10 cellular contexts compared by ENCODE assay signal in the genomic region with DNA sequence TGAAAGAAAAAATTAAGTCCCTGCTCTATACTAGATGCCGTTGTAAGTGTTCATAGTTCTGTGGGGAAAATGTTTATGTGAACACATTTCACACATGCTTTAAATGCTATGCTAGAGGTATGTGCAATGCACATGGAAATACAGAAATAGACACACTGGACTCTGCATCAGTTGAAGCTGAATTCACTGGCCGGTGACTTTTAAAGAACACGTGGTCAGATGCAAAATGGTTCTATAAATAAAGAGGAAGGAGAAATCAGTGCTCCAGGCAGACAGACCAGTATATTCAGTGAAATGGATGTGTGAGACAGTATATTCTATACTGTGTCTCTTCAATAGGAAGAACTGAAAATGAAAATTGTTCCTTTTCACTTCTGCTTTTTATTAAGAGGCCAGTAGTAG. TPM values are rescaled to one million over a fixed set of nuclear protein-coding genes. Genes with fewer than 3 reads are reported as not detected.
A peak's percentile ranks its signal among the peaks of the same experiment; 100 is the strongest.
DNase-seq lines count a peak whose midpoint lies in the region; ATAC-seq and TF ChIP-seq lines count a peak whose summit lies in the region.
"Had no signal": no experiment of that assay in that cellular context is flagged by ENCODE, and none has a peak within 500 bp of the region (broad histone marks: within the 10 kb centered on the region; RNA-seq: fewer than 3 reads in every experiment).

No MANE protein-coding gene starts in this region.

- no peaks in the 10 kb centered on the region for H3K27me3 Mint-ChIP-seq in type B pancreatic cell

- H3K27me3 ChIP-seq in body of pancreas = no peaks in the 10 kb centered on the region
- H3K27me3 ChIP-seq: pancreas had no signal

- no peak for TF ChIP-seq POLR2A in body of pancreas (IDR thresholded peaks at IDR 0.05)

- TF ChIP-seq CTCF in choroid plexus epithelial cell (conservative IDR thresholded peaks at IDR 0.05; ENCODE audit: low read depth, low read length) (no peak), type B pancreatic cell (conservative IDR thresholded peaks at IDR 0.05) (no peak), body of pancreas (IDR thresholded peaks at IDR 0.05) (no peak), omental fat pad (IDR thresholded peaks at IDR 0.05) (no peak)

- H3K4me1 ChIP-seq in body of pancreas = no peaks in the 10 kb centered on the region
- H3K4me1 ChIP-seq: pancreas had no signal

- H3K9me3 Mint-ChIP-seq in type B pancreatic cell = no peaks in the 10 kb centered on the region

- DNase-seq in choroid plexus epithelial cell (ENCODE audit: low read depth) = peak; percentile 7
- no peak for DNase-seq in type B pancreatic cell (ENCODE audit: extremely low spot score, unreplicated experiment)
- DNase-seq in activated CD4-positive, alpha-beta T cell treated with anti-CD3 and anti-CD28 coated beads for 48 hours = no peak
- DNase-seq in body of pancreas = no peak
- DNase-seq in omental fat pad (ENCODE audit: low spot score) = no peak
- DNase-seq: pancreas, SK-N-SH had no signal

- H3K4me1 Mint-ChIP-seq in type B pancreatic cell (ENCODE audit: unreplicated experiment) = no peaks in the 10 kb centered on the region

- no peaks in the 10 kb centered on the region for H3K9me3 ChIP-seq in body of pancreas
- H3K9me3 ChIP-seq: pancreas, SK-N-SH had no signal

- no peak overlapping the region for H3K4me3 Mint-ChIP-seq in type B pancreatic cell

- peak; percentile 99 for ATAC-seq in GM18508 (IDR thresholded peaks at IDR 0.05; ENCODE audit: insufficient read depth, unreplicated experiment)
- ATAC-seq in GM21529 (IDR thresholded peaks at IDR 0.05; ENCODE audit: unreplicated experiment) = peak; percentile 99
- ATAC-seq in HG03196 (IDR thresholded peaks at IDR 0.05; ENCODE audit: unreplicated experiment) = peak; percentile 99
- ATAC-seq in body of pancreas = no peak
- no peak for ATAC-seq in omental fat pad (ENCODE audit: low FRiP score)

- no peaks in the 10 kb centered on the region for H3K36me3 Mint-ChIP-seq in type B pancreatic cell

- H3K36me3 ChIP-seq in body of pancreas (replicated peaks in 1 of 2; ENCODE audit: insufficient read depth in 1 of 2, low read depth in 2 of 2) = no peaks in the 10 kb centered on the region
- H3K36me3 ChIP-seq: pancreas had no signal

- H3K27ac ChIP-seq in body of pancreas = no peak overlapping the region
- H3K27ac ChIP-seq: pancreas had no signal

- intact Hi-C loops in body of pancreas (cut with DNase I) = no loop called here

- H3K27ac Mint-ChIP-seq in type B pancreatic cell = no peak overlapping the region

- H3K4me3 ChIP-seq in choroid plexus epithelial cell (ENCODE audit: low read depth, low read length) (no peak overlapping the region), body of pancreas (no peak overlapping the region)
- H3K4me3 ChIP-seq: pancreas had no signal

- WGBS in body of pancreas, 2 donors = 53 to 56% methylated on average over 3 of the region's 3 CpGs

RNA-seq across cellular contexts. Expression of a gene that starts 29.9 kb away (rescaled TPM):
- total RNA-seq in type B pancreatic cell (ENCODE audit: low replicate concordance) (0.48 and 1.5 TPM in 2 replicates), body of pancreas (1 to 10 TPM in 1 of 2 donors, under 1 TPM in 1; 0.52 to 4.0 TPM), omental fat pad (10 to 100 TPM in 1 of 4 donors, 1 to 10 TPM in 3; 1.9 to 14.0 (median 3.9) TPM)

Comparison
In these comparisons a context has a peak if more than half of its experiments do, and no peak if none do; other contexts are left out.
1. ATAC-seq: peak in GM18508 (single experiment), GM21529 (single experiment) and HG03196 (single experiment); none in body of pancreas (single experiment) and omental fat pad (single experiment).